10 cellular contexts compared by ENCODE assay signal in the genomic region with DNA sequence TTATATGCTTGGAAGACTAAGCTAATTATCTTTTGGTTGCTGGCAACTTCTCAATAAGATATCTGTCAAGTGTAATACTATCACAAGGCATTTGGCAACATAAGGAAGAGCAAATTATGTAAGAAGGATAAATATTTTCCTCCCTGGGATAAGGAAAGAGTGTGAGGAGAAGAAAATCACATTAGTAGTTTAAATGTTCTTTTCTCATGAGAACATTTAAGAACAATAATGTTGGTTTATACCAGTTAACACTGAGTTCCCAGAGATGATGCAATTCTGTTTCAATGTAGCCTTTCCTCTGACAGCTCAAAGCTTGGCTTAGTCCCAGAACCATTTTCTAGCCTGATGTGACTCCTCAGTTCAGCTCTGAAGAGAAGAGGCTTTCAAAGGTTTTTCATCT.
DNase-seq lines count a peak whose midpoint lies in the region; ATAC-seq and TF ChIP-seq lines count a peak whose summit lies in the region.
"Had no signal": no experiment of that assay in that cellular context is flagged by ENCODE, and none has a peak within 500 bp of the region (broad histone marks: within the 10 kb centered on the region; RNA-seq: fewer than 3 reads in every experiment).

No MANE protein-coding gene starts in this region.

- H3K4me1 ChIP-seq in right lobe of liver, result no peaks in the 10 kb centered on the region

- H3K27ac ChIP-seq in caudate nucleus (ENCODE audit: low read depth, low read length), result peak overlapping the region; percentile 31
- no peak overlapping the region for H3K27ac ChIP-seq in right lobe of liver

- no peak for TF ChIP-seq CTCF in right lobe of liver (IDR thresholded peaks at IDR 0.05)

- ATAC-seq in right lobe of liver, result peak; percentile 54 to 62 (median 57)
- ATAC-seq in HG02759 (IDR thresholded peaks at IDR 0.05; ENCODE audit: unreplicated experiment), result no peak
- no peak for ATAC-seq in HG03139 (IDR thresholded peaks at IDR 0.05; ENCODE audit: unreplicated experiment)
- no peak for ATAC-seq in esophagus mucosa
- ATAC-seq: activated CD8-positive, alpha-beta T cell treated with anti-CD3 and anti-CD28 coated beads for 36 hours had no signal

- H3K27me3 ChIP-seq in right lobe of liver, result no peaks in the 10 kb centered on the region

- H3K9me3 ChIP-seq in right lobe of liver, result no peaks in the 10 kb centered on the region

- TF ChIP-seq POLR2A in right lobe of liver (IDR thresholded peaks at IDR 0.05), result no peak

- H3K36me3 ChIP-seq in right lobe of liver, result no peaks in the 10 kb centered on the region

- DNase-seq in A172 (ENCODE audit: low spot score), result peak; percentile 23
- peak; percentile 16 for DNase-seq in MV-4-11 (lab: John Stamatoyannopoulos, UW)
- peak in 1 of 61 donors; percentile 0 for DNase-seq in caudate nucleus (lab: John Stamatoyannopoulos, UW)
- no peak for DNase-seq in right lobe of liver
- no peak for DNase-seq in DMS114 treated with DMSO at 0.1 percent for 48 hours (lab: John Stamatoyannopoulos, UW; ENCODE audit: unreplicated experiment)
- DNase-seq: activated CD8-positive, alpha-beta T cell treated with anti-CD3 and anti-CD28 coated beads for 36 hours; stimulated activated CD4-positive, alpha-beta T cell treated with anti-CD3 and anti-CD28 coated beads, Interleukin-2, amount 100 ng/mL, for 24 hours had no signal

- H3K4me3 ChIP-seq in right lobe of liver, result no peak overlapping the region

- intact Hi-C loops in right lobe of liver (cut with DNase I), result no loop called here

Comparison
In these comparisons a context has a peak if more than half of its experiments do, and no peak if none do; other contexts are left out.
1. DNase-seq: peak in A172 (single experiment) and MV-4-11 (single experiment); none in right lobe of liver (0 of 3) and DMS114 treated with DMSO at 0.1 percent for 48 hours (single experiment).
2. ATAC-seq: peak in right lobe of liver (4 of 4); none in HG02759 (single experiment), HG03139 (single experiment) and esophagus mucosa (single experiment).